8 cellular contexts compared by ENCODE assay signal in the genomic region with DNA sequence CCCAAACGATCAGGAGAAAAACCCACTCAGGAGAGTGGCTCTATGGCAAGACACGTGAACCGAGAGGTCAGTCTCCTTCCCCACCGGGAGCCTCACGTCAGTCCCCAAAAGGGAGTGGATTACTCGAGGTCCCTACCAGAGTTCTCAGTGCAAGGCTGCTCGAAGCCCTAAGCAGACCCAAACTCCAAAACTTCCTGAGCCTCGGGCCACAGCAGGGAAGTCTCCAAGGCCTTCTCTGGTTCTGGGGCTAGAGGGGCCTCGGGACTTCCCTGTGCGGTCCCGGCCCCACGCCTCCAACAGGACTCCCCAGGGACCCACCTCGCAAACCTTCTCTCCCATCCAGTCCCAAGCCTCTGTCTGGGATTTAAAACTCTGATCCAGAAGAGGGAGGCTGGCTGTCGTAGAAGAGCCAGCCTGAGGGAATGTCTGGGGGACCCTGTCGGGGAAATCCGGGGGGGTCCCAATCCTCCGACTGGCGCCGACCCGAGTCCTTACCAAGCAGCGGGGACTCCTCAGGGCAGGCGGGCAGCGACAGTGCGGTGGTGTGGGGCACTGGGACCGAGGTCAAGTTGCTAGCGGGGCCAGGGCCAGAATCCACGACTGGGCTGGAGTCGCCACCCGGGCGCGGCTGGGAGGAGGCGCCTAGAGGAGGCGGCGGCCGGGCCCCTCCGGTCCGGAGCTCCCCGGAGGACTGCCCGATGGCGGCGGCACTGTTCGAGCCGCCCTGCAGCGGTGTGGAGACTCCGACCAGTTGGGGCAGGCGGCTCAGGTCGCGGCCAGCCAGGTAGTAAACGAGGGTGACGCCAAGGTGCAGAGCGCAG. TPM values are rescaled to one million over a fixed set of nuclear protein-coding genes. Genes with fewer than 3 reads are reported as not detected.
A peak's percentile ranks its signal among the peaks of the same experiment; 100 is the strongest.
DNase-seq lines count a peak whose midpoint lies in the region; ATAC-seq and TF ChIP-seq lines count a peak whose summit lies in the region.

No MANE protein-coding gene starts in this region.

- peak overlapping the region; percentile 11 for H3K27ac Mint-ChIP-seq in neural crest cell (ENCODE audit: unreplicated experiment)

- TF ChIP-seq CTCF in 22Rv1 (IDR thresholded peaks at IDR 0.05) (peak; percentile 26; the same call in 1 of the 2 replicates), VCaP (conservative IDR thresholded peaks at IDR 0.05) (no peak), neural crest cell (conservative IDR thresholded peaks at IDR 0.05) (no peak)

- H3K36me3 Mint-ChIP-seq in neural crest cell (ENCODE audit: low read depth) = no peaks in the 10 kb centered on the region

- ATAC-seq in GM18909 (IDR thresholded peaks at IDR 0.05; ENCODE audit: poor library complexity, unreplicated experiment) = peak; percentile 8
- ATAC-seq in HG03342 (IDR thresholded peaks at IDR 0.05; ENCODE audit: unreplicated experiment) = peak; percentile 1
- peak; percentile 49 for ATAC-seq in esophagus mucosa

- peak overlapping the region; percentile 93 for H3K4me3 Mint-ChIP-seq in neural crest cell

- H3K27ac ChIP-seq in 22Rv1 (peak overlapping the region; percentile 94), VCaP (peak overlapping the region; percentile 83)

- no peaks in the 10 kb centered on the region for H3K9me3 Mint-ChIP-seq in neural crest cell

- DNase-seq in neural crest cell (ENCODE audit: low read depth, low spot score) (peak; percentile 38), epidermal melanocyte (ENCODE audit: insufficient read length, low spot score) (no peak), NCI-H2227 (lab: John Stamatoyannopoulos, UW; ENCODE audit: unreplicated experiment) (no peak)

- peaks cover 6% of the 10 kb centered on the region for H3K27me3 Mint-ChIP-seq in neural crest cell (ENCODE audit: low read depth)

- H3K4me1 Mint-ChIP-seq in neural crest cell = peaks cover 48% of the 10 kb centered on the region

RNA-seq across cellular contexts. Expression of gene B4GALT1, which starts 0.7 kb away (rescaled TPM):
- total RNA-seq in esophagus mucosa = 50.9 TPM
- total RNA-seq in neural crest cell = 17.8 and 17.9 TPM in 2 replicates
